ENCODE assay signal across 20 cellular contexts in genomic region chr7:69919712-69920111, GRCh38.
"Had no signal": no experiment of that assay in that cellular context is flagged by ENCODE, and none has a peak within 500 bp of the region (broad histone marks: within the 10 kb centered on the region; RNA-seq: fewer than 3 reads in every experiment).

No MANE protein-coding gene starts in this region.

- H3K27ac ChIP-seq: SJSA1, SK-N-MC had no signal

- H3K9me3 ChIP-seq: MG63, SJSA1 had no signal

- H3K4me1 ChIP-seq: SJSA1 had no signal

- DNase-seq: Karpas-422, KBM-7, MG63, NCI-H1092, NCI-H1105 treated with DMSO at 0.1 percent for 48 hours, NCI-H1417 treated with DMSO at 0.1 percent for 48 hours, NCI-H146, NCI-H1694 treated with DMSO at 0.1 percent for 48 hours, NCI-H1930, NCI-H2081, NCI-H2107, NCI-H2227 treated with DMSO at 0.1 percent for 48 hours, NCI-H524, NCI-H526 treated with DMSO at 0.1 percent for 48 hours, NCI-H748 treated with DMSO at 0.1 percent for 48 hours, Right ventricle myocardium superior, RPMI8226, SIG-M5 had no signal

- H3K27me3 ChIP-seq: MG63, SJSA1 had no signal

- H3K4me3 ChIP-seq: MG63, SJSA1, SK-N-MC had no signal

- H3K36me3 ChIP-seq: MG63, SJSA1 had no signal
